Comparison of ENCODE assay signal across 11 cellular contexts in genomic region chr17:74446551-74447500, GRCh38. TPM values are rescaled to one million over a fixed set of nuclear protein-coding genes. Genes with fewer than 3 reads are reported as not detected.
DNase-seq lines count a peak whose midpoint lies in the region; ATAC-seq and TF ChIP-seq lines count a peak whose summit lies in the region.
"Had no signal": no experiment of that assay in that cellular context is flagged by ENCODE, and none has a peak within 500 bp of the region (broad histone marks: within the 10 kb centered on the region; RNA-seq: fewer than 3 reads in every experiment).

No MANE protein-coding gene starts in this region.

- no peak for TF ChIP-seq CTCF in neural crest cell (conservative IDR thresholded peaks at IDR 0.05)
- no peak for TF ChIP-seq CTCF in H9 (conservative IDR thresholded peaks at IDR 0.05)

- no peak overlapping the region for H4K8ac ChIP-seq in H9 (replicated peaks; ENCODE audit: insufficient read length, low read depth, low read length)

- peak overlapping the region; percentile 21 for H3K27ac Mint-ChIP-seq in neural crest cell (ENCODE audit: unreplicated experiment)
- no peak overlapping the region for H3K27ac Mint-ChIP-seq in H9
- no peak overlapping the region for H3K27ac Mint-ChIP-seq in CD8-positive, alpha-beta memory T cell
- no peak overlapping the region for H3K27ac Mint-ChIP-seq in activated T-helper 1 cell treated with anti-CD3 and anti-CD28 coated beads, Interleukin-12 subunit alpha, Interleukin-12 subunit beta, Interleukin-2, Interleukin-4 antibody, amounts not matched to agents 30 ng/mL and 10 ng/mL and 1 ng/mL, durations not matched to agents 14 hours and 24 hours and 36 hours

- no peak overlapping the region for H4K5ac ChIP-seq in H9 (ENCODE audit: insufficient read length, low read depth, low read length)

- no peaks in the 10 kb centered on the region for H4K20me1 ChIP-seq in H9 (ENCODE audit: control insufficient read depth, insufficient read depth, insufficient read length)

- H2BK12ac ChIP-seq in H9 (ENCODE audit: insufficient read length, low read depth, low read length), result no peak overlapping the region

- DNase-seq in CD1c-positive myeloid dendritic cell (ENCODE audit: extremely low spot score) (peak; percentile 48), H7 (peak; percentile 69), cerebellum (ENCODE audit: low spot score) (peak; percentile 92), neural crest cell (ENCODE audit: low read depth, low spot score) (no peak), H9 (no peak)
- DNase-seq in CD8-positive, alpha-beta memory T cell, result no peak
- no peak for DNase-seq in activated T-helper 1 cell treated with anti-CD3 and anti-CD28 coated beads, Interleukin-12 subunit alpha, Interleukin-12 subunit beta, Interleukin-2, Interleukin-4 antibody, amounts not matched to agents 30 ng/mL and 10 ng/mL and 1 ng/mL, durations not matched to agents 14 hours and 24 hours and 36 hours (ENCODE audit: low spot score)
- DNase-seq: DND-41, KBM-7, SIG-M5 had no signal

- H3K27me3 ChIP-seq in H7 (ENCODE audit: control insufficient read depth, insufficient read depth, low read length) (peaks cover 1% of the 10 kb centered on the region; the same call in 1 of the 2 replicates), H9 (ENCODE audit: insufficient read depth, low read length) (no peaks in the 10 kb centered on the region)
- H3K27me3 ChIP-seq in CD8-positive, alpha-beta memory T cell (ENCODE audit: insufficient read depth, low read length, poor library complexity, severe bottlenecking), result no peaks in the 10 kb centered on the region

- no peak overlapping the region for H2BK15ac ChIP-seq in H9 (ENCODE audit: low read depth, low read length)

- H2AFZ ChIP-seq in H9 (ENCODE audit: low read length), result no peak overlapping the region

- H3K4ac ChIP-seq in H9 (ENCODE audit: low read depth, low read length), result no peak overlapping the region

- H3K4me3 ChIP-seq in H7 (ENCODE audit: insufficient read depth, low read depth, low read length), result no peak overlapping the region
- no peak overlapping the region for H3K4me3 ChIP-seq in CD8-positive, alpha-beta memory T cell (ENCODE audit: low read length)

- H3K9ac ChIP-seq in H9 (ENCODE audit: extremely low read depth, insufficient read length, low read length), result no peak overlapping the region

- no peak overlapping the region for H2BK120ac ChIP-seq in H9 (ENCODE audit: low read depth, low read length, poor library complexity, severe bottlenecking)

- H2AK5ac ChIP-seq in H9 (ENCODE audit: insufficient read length, low read length), result no peak overlapping the region

- H2BK5ac ChIP-seq in H9 (ENCODE audit: insufficient read length, low read length), result no peak overlapping the region

- POLR2A ChIA-PET in CD8-positive, alpha-beta memory T cell (lab: Charles Lee), result no interaction called here

- no peaks in the 10 kb centered on the region for H3K23me2 ChIP-seq in H9 (ENCODE audit: insufficient read length, low read depth, low read length, poor library complexity, severe bottlenecking)

- H3K79me1 ChIP-seq in H9 (ENCODE audit: insufficient read depth, low read depth, low read length, poor library complexity, severe bottlenecking), result no peaks in the 10 kb centered on the region

- no CpG with 5 or more reads among the region's 31 CpGs for WGBS in H9 (ENCODE audit: extremely low coverage, insufficient read length, low lambda C conversion rate)

- no peak overlapping the region for H3K56ac ChIP-seq in H9 (ENCODE audit: insufficient read length, low read depth, low read length)

- intact Hi-C loops in activated T-helper 1 cell treated with anti-CD3 and anti-CD28 coated beads, Interleukin-12 subunit alpha, Interleukin-12 subunit beta, Interleukin-2, Interleukin-4 antibody, amounts not matched to agents 30 ng/mL and 10 ng/mL and 1 ng/mL, durations not matched to agents 14 hours and 24 hours and 36 hours (cut with micrococcal nuclease), result no loop called here

- no peak overlapping the region for H3K23ac ChIP-seq in H9 (ENCODE audit: insufficient read length, low read depth, low read length)

- peaks cover under 1% of the 10 kb centered on the region; the same call in 1 of the 2 replicates for H3K4me1 ChIP-seq in H9 (ENCODE audit: insufficient read depth, low read length)
- H3K4me1 ChIP-seq in CD8-positive, alpha-beta memory T cell (ENCODE audit: insufficient read depth, low read length), result no peaks in the 10 kb centered on the region

- H3K9me3 ChIP-seq in H9 (ENCODE audit: control insufficient read depth, low read depth, low read length), result no peaks in the 10 kb centered on the region
- H3K9me3 ChIP-seq in CD8-positive, alpha-beta memory T cell (ENCODE audit: low read length), result no peaks in the 10 kb centered on the region

- H3K79me2 ChIP-seq in H9 (ENCODE audit: insufficient read depth, low read length), result no peaks in the 10 kb centered on the region

- H3K36me3 Mint-ChIP-seq in neural crest cell (ENCODE audit: low read depth), result no peaks in the 10 kb centered on the region
- peaks cover 0 to 24% (median 2%) of the 10 kb centered on the region in 3 experiments; a peak in 2 of 7 replicates for H3K36me3 Mint-ChIP-seq in H9 (ENCODE audit: insufficient read depth in 1 of 3, low read depth in 3 of 3)
- H3K36me3 Mint-ChIP-seq in CD8-positive, alpha-beta memory T cell, result no peaks in the 10 kb centered on the region
- H3K36me3 Mint-ChIP-seq in activated T-helper 1 cell treated with anti-CD3 and anti-CD28 coated beads, Interleukin-12 subunit alpha, Interleukin-12 subunit beta, Interleukin-2, Interleukin-4 antibody, amounts not matched to agents 30 ng/mL and 10 ng/mL and 1 ng/mL, durations not matched to agents 14 hours and 24 hours and 36 hours (ENCODE audit: low read depth), result no peaks in the 10 kb centered on the region

- H3K9me3 Mint-ChIP-seq in neural crest cell (no peaks in the 10 kb centered on the region), H9 (no peaks in the 10 kb centered on the region)
- peaks cover 0 to 2% (median 0%) of the 10 kb centered on the region in 5 donors for H3K9me3 Mint-ChIP-seq in CD8-positive, alpha-beta memory T cell
- no peaks in the 10 kb centered on the region for H3K9me3 Mint-ChIP-seq in activated T-helper 1 cell treated with anti-CD3 and anti-CD28 coated beads, Interleukin-12 subunit alpha, Interleukin-12 subunit beta, Interleukin-2, Interleukin-4 antibody, amounts not matched to agents 30 ng/mL and 10 ng/mL and 1 ng/mL, durations not matched to agents 14 hours and 24 hours and 36 hours

- H3T11ph ChIP-seq in H9 (ENCODE audit: low read length), result no peak overlapping the region

- no peak overlapping the region for H3K18ac ChIP-seq in H9 (ENCODE audit: insufficient read length, low read depth, low read length)

- H3K14ac ChIP-seq in H9 (ENCODE audit: insufficient read depth, low read length), result no peak overlapping the region

- no peak overlapping the region for H3K27ac ChIP-seq in H9 (ENCODE audit: insufficient read length, low read depth, low read length)
- no peak overlapping the region for H3K27ac ChIP-seq in CD8-positive, alpha-beta memory T cell (ENCODE audit: low read depth, low read length)

- H3K4me3 Mint-ChIP-seq in neural crest cell, result no peak overlapping the region
- H3K4me3 Mint-ChIP-seq in H9, result no peak overlapping the region
- peak overlapping the region in 3 of 7 donors; percentile 29 to 47 (median 45) for H3K4me3 Mint-ChIP-seq in CD8-positive, alpha-beta memory T cell
- H3K4me3 Mint-ChIP-seq in activated T-helper 1 cell treated with anti-CD3 and anti-CD28 coated beads, Interleukin-12 subunit alpha, Interleukin-12 subunit beta, Interleukin-2, Interleukin-4 antibody, amounts not matched to agents 30 ng/mL and 10 ng/mL and 1 ng/mL, durations not matched to agents 14 hours and 24 hours and 36 hours, result no peak overlapping the region

- CTCF ChIA-PET in CD8-positive, alpha-beta memory T cell (lab: Charles Lee), result interaction anchor here (1.2 to 2.2 kb wide), 3 partner anchors 11 to 79 kb away, joined by 3 to 9 read pairs (median 4); no protein-coding TSS in a partner anchor

- H3K4me1 Mint-ChIP-seq in neural crest cell (peaks cover 32% of the 10 kb centered on the region), H9 (peaks cover 21 to 33% of the 10 kb centered on the region in 2 experiments)
- H3K4me1 Mint-ChIP-seq in CD8-positive, alpha-beta memory T cell, result peaks cover 0 to 12% (median 0%) of the 10 kb centered on the region in 3 donors
- H3K4me1 Mint-ChIP-seq in activated T-helper 1 cell treated with anti-CD3 and anti-CD28 coated beads, Interleukin-12 subunit alpha, Interleukin-12 subunit beta, Interleukin-2, Interleukin-4 antibody, amounts not matched to agents 30 ng/mL and 10 ng/mL and 1 ng/mL, durations not matched to agents 14 hours and 24 hours and 36 hours (ENCODE audit: low read depth), result peaks cover 1% of the 10 kb centered on the region

- no peak overlapping the region for H2BK20ac ChIP-seq in H9 (ENCODE audit: low read depth, low read length, poor library complexity, severe bottlenecking)

- H3K27me3 Mint-ChIP-seq in neural crest cell (ENCODE audit: low read depth) (no peaks in the 10 kb centered on the region), H9 (ENCODE audit: low read depth) (peaks cover 26% of the 10 kb centered on the region)
- H3K27me3 Mint-ChIP-seq in CD8-positive, alpha-beta memory T cell, result peaks cover 0 to 7% of the 10 kb centered on the region in 2 donors
- H3K27me3 Mint-ChIP-seq in activated T-helper 1 cell treated with anti-CD3 and anti-CD28 coated beads, Interleukin-12 subunit alpha, Interleukin-12 subunit beta, Interleukin-2, Interleukin-4 antibody, amounts not matched to agents 30 ng/mL and 10 ng/mL and 1 ng/mL, durations not matched to agents 14 hours and 24 hours and 36 hours (ENCODE audit: insufficient read depth), result peaks cover 4% of the 10 kb centered on the region

- H3K4me2 ChIP-seq in H9 (ENCODE audit: insufficient read depth, insufficient read length, low read length), result no peak overlapping the region

- no peak overlapping the region for H4K91ac ChIP-seq in H9 (ENCODE audit: insufficient read length, low read depth, low read length)

- ATAC-seq in GM21390 (IDR thresholded peaks at IDR 0.05; ENCODE audit: unreplicated experiment), result no peak

- H3K36me3 ChIP-seq in H7 (replicated peaks; ENCODE audit: control insufficient read depth, insufficient read depth, low read length), result no peaks in the 10 kb centered on the region; the same call in 1 of the 2 replicates
- no peaks in the 10 kb centered on the region for H3K36me3 ChIP-seq in CD8-positive, alpha-beta memory T cell (ENCODE audit: insufficient read depth, low read length)

RNA-seq across cellular contexts. Expression of gene GPRC5C, which starts 14.9 kb away (rescaled TPM):
- total RNA-seq in H7 (2014; rRNA removed; shearing (Covaris generic)), result 35.3 and 48.8 TPM in 2 replicates
- 6.4 TPM for total RNA-seq in cerebellum
- 3.1 and 4.6 TPM in 2 replicates for total RNA-seq in neural crest cell
- total RNA-seq in H9 (2021), result 15.2 and 15.5 TPM in 2 replicates
- under 1 TPM in 1 of 2 experiments, not detected in 1; 0.27 TPM for total RNA-seq in CD8-positive, alpha-beta memory T cell
- polyA plus RNA-seq in CD8-positive, alpha-beta memory T cell, result not detected
- 0.86 TPM in 1 of 2 replicates, not detected in the other for total RNA-seq in activated T-helper 1 cell treated with anti-CD3 and anti-CD28 coated beads, Interleukin-12 subunit alpha, Interleukin-12 subunit beta, Interleukin-2, Interleukin-4 antibody, amounts not matched to agents 30 ng/mL and 10 ng/mL and 1 ng/mL, durations not matched to agents 14 hours and 24 hours and 36 hours

RNA-seq across cellular contexts. Expression of gene CD300A, which starts 19.6 kb away (rescaled TPM):
- 0.07 and 0.48 TPM in 2 replicates for total RNA-seq in H7 (2014; rRNA removed; shearing (Covaris generic))
- total RNA-seq in cerebellum (2.6 TPM), neural crest cell (not detected in 2 replicates), H9 (2021) (not detected in 2 replicates)
- 1 to 10 TPM; 3.1 to 3.8 TPM for total RNA-seq in CD8-positive, alpha-beta memory T cell
- 121 TPM for polyA plus RNA-seq in CD8-positive, alpha-beta memory T cell
- 9.8 and 10.4 TPM in 2 replicates for total RNA-seq in activated T-helper 1 cell treated with anti-CD3 and anti-CD28 coated beads, Interleukin-12 subunit alpha, Interleukin-12 subunit beta, Interleukin-2, Interleukin-4 antibody, amounts not matched to agents 30 ng/mL and 10 ng/mL and 1 ng/mL, durations not matched to agents 14 hours and 24 hours and 36 hours

Comparison
In these comparisons a context has a peak if more than half of its experiments do, and no peak if none do; other contexts are left out.
1. DNase-seq: peak in CD1c-positive myeloid dendritic cell (single experiment), H7 (single experiment) and cerebellum (single experiment); none in neural crest cell (single experiment), H9 (single experiment), CD8-positive, alpha-beta memory T cell (0 of 5) and activated T-helper 1 cell treated with anti-CD3 and anti-CD28 coated beads, Interleukin-12 subunit alpha, Interleukin-12 subunit beta, Interleukin-2, Interleukin-4 antibody, amounts not matched to agents 30 ng/mL and 10 ng/mL and 1 ng/mL, durations not matched to agents 14 hours and 24 hours and 36 hours (single experiment).